Comparison of ENCODE assay signal across 20 cellular contexts in the genomic region with DNA sequence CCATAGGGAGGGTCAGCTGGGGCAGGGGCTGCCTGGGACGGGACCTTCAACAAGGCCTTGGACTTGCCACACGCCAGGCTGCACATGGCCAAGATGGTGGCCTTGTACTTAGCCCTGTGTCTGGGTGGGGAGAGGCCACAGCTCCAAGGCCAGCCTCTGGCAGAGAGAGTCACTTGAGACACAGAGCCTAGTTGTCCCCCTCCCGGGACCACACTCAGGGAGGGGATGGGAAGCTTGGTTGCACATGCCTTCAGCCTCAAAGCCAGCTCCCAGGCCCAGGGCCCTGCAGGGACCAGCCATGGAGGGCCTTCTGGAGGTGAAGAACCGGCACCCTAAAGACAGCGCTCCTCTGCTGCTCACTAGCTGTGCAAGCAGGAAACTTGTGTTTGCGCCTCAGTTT. TPM values are rescaled to one million over a fixed set of nuclear protein-coding genes. Genes with fewer than 3 reads are reported as not detected.
"Had no signal": no experiment of that assay in that cellular context is flagged by ENCODE, and none has a peak within 500 bp of the region (broad histone marks: within the 10 kb centered on the region; RNA-seq: fewer than 3 reads in every experiment).

No MANE protein-coding gene starts in this region.

- H3K27me3 Mint-ChIP-seq: activated naive CD4-positive, alpha-beta T cell treated with anti-CD3 and anti-CD28 coated beads, Interleukin-2, amount 50 U/mL, for 24 hours; activated T-cell treated with anti-CD3 and anti-CD28 coated beads, Interleukin-2, amount 50 U/mL, for 24 hours; stimulated activated naive CD8-positive, alpha-beta T cell treated with anti-CD3 and anti-CD28 coated beads, Interleukin-15, Interleukin-2, amounts not matched to agents 100 ng/mL and 50 ng/mL, for 24 hours had no signal

- H3K9me3 ChIP-seq: ascending aorta, prostate gland, SJSA1, upper lobe of right lung had no signal

- H3K4me1 Mint-ChIP-seq: activated naive CD4-positive, alpha-beta T cell treated with anti-CD3 and anti-CD28 coated beads, Interleukin-2, amount 50 U/mL, for 24 hours had no signal

- H3K9me3 Mint-ChIP-seq: activated naive CD4-positive, alpha-beta T cell treated with anti-CD3 and anti-CD28 coated beads, Interleukin-2, amount 50 U/mL, for 24 hours; activated T-cell treated with anti-CD3 and anti-CD28 coated beads, Interleukin-2, amount 50 U/mL, for 24 hours; activated T-helper 2 cell treated with anti-CD3 and anti-CD28 coated beads, Interferon-gamma antibody, Interleukin-2, Interleukin-4, amounts not matched to agents 10 μg/mL and 5 μg/mL and 100 μg/mL, durations not matched to agents 14 hours and 24 hours and 36 hours; nephron progenitor cell; stimulated activated naive CD8-positive, alpha-beta T cell treated with anti-CD3 and anti-CD28 coated beads, Interleukin-15, Interleukin-2, amounts not matched to agents 100 ng/mL and 50 ng/mL, for 24 hours; T-helper 1 cell treated with Interleukin-12 subunit alpha and Interleukin-12 subunit beta and Interleukin-4 antibody, amounts not matched to agents 30 μg/mL and 1 μg/mL, for 36 hours had no signal

- H3K4me1 ChIP-seq: prostate gland had no signal

- H3K36me3 ChIP-seq: prostate gland, SJSA1 had no signal

- H3K36me3 Mint-ChIP-seq: activated naive CD4-positive, alpha-beta T cell treated with anti-CD3 and anti-CD28 coated beads, Interleukin-2, amount 50 U/mL, for 24 hours had no signal

- H3K4me3 ChIP-seq: ascending aorta, hepatocyte, lung, prostate gland, SJSA1, upper lobe of right lung had no signal

- ATAC-seq: upper lobe of right lung had no signal

- H3K27ac ChIP-seq: ascending aorta, hepatocyte, prostate gland, SJSA1, upper lobe of right lung had no signal

- H3K27me3 ChIP-seq: ascending aorta, hepatocyte, SJSA1, upper lobe of right lung had no signal

- H3K27ac Mint-ChIP-seq: activated naive CD4-positive, alpha-beta T cell treated with anti-CD3 and anti-CD28 coated beads, Interleukin-2, amount 50 U/mL, for 24 hours; activated T-cell treated with anti-CD3 and anti-CD28 coated beads, Interleukin-2, amount 50 U/mL, for 24 hours; activated T-helper 2 cell treated with anti-CD3 and anti-CD28 coated beads, Interferon-gamma antibody, Interleukin-2, Interleukin-4, amounts not matched to agents 10 μg/mL and 5 μg/mL and 100 μg/mL, durations not matched to agents 14 hours and 24 hours and 36 hours; nephron progenitor cell; stimulated activated naive CD8-positive, alpha-beta T cell treated with anti-CD3 and anti-CD28 coated beads, Interleukin-15, Interleukin-2, amounts not matched to agents 100 ng/mL and 50 ng/mL, for 24 hours; T-helper 1 cell treated with Interleukin-12 subunit alpha and Interleukin-12 subunit beta and Interleukin-4 antibody, amounts not matched to agents 30 μg/mL and 1 μg/mL, for 36 hours had no signal

- DNase-seq: activated CD4-positive, alpha-beta T cell treated with anti-CD3 and anti-CD28 coated beads for 1 hour; activated T-cell treated with anti-CD3 and anti-CD28 coated beads, Interleukin-2, amount 50 U/mL, for 24 hours; cerebellar nuclear complex; dermis blood vessel endothelial cell; effector memory CD4-positive, alpha-beta T cell; foreskin fibroblast; left colon; midbrain; nephron progenitor cell; occipital lobe; upper lobe of right lung had no signal

- H3K4me3 Mint-ChIP-seq: activated naive CD4-positive, alpha-beta T cell treated with anti-CD3 and anti-CD28 coated beads, Interleukin-2, amount 50 U/mL, for 24 hours; activated T-cell treated with anti-CD3 and anti-CD28 coated beads, Interleukin-2, amount 50 U/mL, for 24 hours; nephron progenitor cell; stimulated activated naive CD8-positive, alpha-beta T cell treated with anti-CD3 and anti-CD28 coated beads, Interleukin-15, Interleukin-2, amounts not matched to agents 100 ng/mL and 50 ng/mL, for 24 hours; T-helper 1 cell treated with Interleukin-12 subunit alpha and Interleukin-12 subunit beta and Interleukin-4 antibody, amounts not matched to agents 30 μg/mL and 1 μg/mL, for 36 hours had no signal

RNA-seq across cellular contexts. Expression of a gene that starts 16.7 kb away (rescaled TPM):
- total RNA-seq: activated T-helper 2 cell treated with anti-CD3 and anti-CD28 coated beads, Interferon-gamma antibody, Interleukin-2, Interleukin-4, amounts not matched to agents 10 μg/mL and 5 μg/mL and 100 μg/mL, durations not matched to agents 14 hours and 24 hours and 36 hours had no signal

RNA-seq across cellular contexts. Expression of a gene that starts 17.7 kb away (rescaled TPM):
- total RNA-seq: activated T-helper 2 cell treated with anti-CD3 and anti-CD28 coated beads, Interferon-gamma antibody, Interleukin-2, Interleukin-4, amounts not matched to agents 10 μg/mL and 5 μg/mL and 100 μg/mL, durations not matched to agents 14 hours and 24 hours and 36 hours had no signal

RNA-seq across cellular contexts. Expression of a gene that starts 27.6 kb away (rescaled TPM):
- total RNA-seq: activated T-helper 2 cell treated with anti-CD3 and anti-CD28 coated beads, Interferon-gamma antibody, Interleukin-2, Interleukin-4, amounts not matched to agents 10 μg/mL and 5 μg/mL and 100 μg/mL, durations not matched to agents 14 hours and 24 hours and 36 hours; hepatocyte; occipital lobe; SJSA1 had no signal
